ENCODE assay signal across 19 cellular contexts in genomic region chr1:26711777-26712176, GRCh38. TPM values are rescaled to one million over a fixed set of nuclear protein-coding genes. Genes with fewer than 3 reads are reported as not detected.
A peak's percentile ranks its signal among the peaks of the same experiment; 100 is the strongest.
DNase-seq lines count a peak whose midpoint lies in the region; ATAC-seq and TF ChIP-seq lines count a peak whose summit lies in the region.
"Had no signal": no experiment of that assay in that cellular context is flagged by ENCODE, and none has a peak within 500 bp of the region (broad histone marks: within the 10 kb centered on the region; RNA-seq: fewer than 3 reads in every experiment).

No MANE protein-coding gene starts in this region.

- DNase-seq in activated CD4-positive, alpha-beta T cell treated with anti-CD3 and anti-CD28 coated beads for 36 hours: no peak
- no peak for DNase-seq in activated CD4-positive, alpha-beta T cell treated with anti-CD3 and anti-CD28 coated beads for 4 hours
- DNase-seq in CD4-positive, alpha-beta T cell: no peak
- DNase-seq in chondrocyte (ENCODE audit: low spot score) (no peak), trophoblast cell (no peak), HK-2 (ENCODE audit: unreplicated experiment) (no peak)
- DNase-seq: 8988T, DMS79, HCEC 1CT, KBM-7, NCI-H1436 treated with DMSO at 0.1 percent for 48 hours, NCI-H2081, NCI-H2227 treated with DMSO at 0.1 percent for 48 hours, NCI-H526 treated with DMSO at 0.1 percent for 48 hours, PC-3 had no signal

- POLR2A ChIA-PET in activated CD4-positive, alpha-beta T cell treated with anti-CD3 and anti-CD28 coated beads for 36 hours (lab: Charles Lee): no interaction called here
- POLR2A ChIA-PET in CD4-positive, alpha-beta T cell (lab: Charles Lee): no interaction called here

- peaks cover 67% of the 10 kb centered on the region for H3K36me3 Mint-ChIP-seq in activated CD4-positive, alpha-beta T cell treated with anti-CD3 and anti-CD28 coated beads for 36 hours (ENCODE audit: low read depth)
- H3K36me3 Mint-ChIP-seq in CD4-positive, alpha-beta T cell (ENCODE audit: low read depth): peaks cover 78% of the 10 kb centered on the region
- H3K36me3 Mint-ChIP-seq in chondrocyte (ENCODE audit: low read depth): peaks cover 2% of the 10 kb centered on the region

- H2AFZ ChIP-seq in trophoblast cell (ENCODE audit: insufficient read depth, low read length, poor library complexity): no peak overlapping the region

- no peaks in the 10 kb centered on the region for H3K4me1 ChIP-seq in trophoblast cell (ENCODE audit: control insufficient read depth in 1 of 2, insufficient read depth in 2 of 2, low read length in 2 of 2)

- H3K27ac ChIP-seq in CD4-positive, alpha-beta T cell (ENCODE audit: low read depth, low read length): no peak overlapping the region
- H3K27ac ChIP-seq in trophoblast cell (ENCODE audit: low read depth, low read length): no peak overlapping the region
- H3K27ac ChIP-seq: HL-60 had no signal

- H3K27ac Mint-ChIP-seq in activated CD4-positive, alpha-beta T cell treated with anti-CD3 and anti-CD28 coated beads for 36 hours: peak overlapping the region; percentile 60
- peak overlapping the region; percentile 61 for H3K27ac Mint-ChIP-seq in CD4-positive, alpha-beta T cell
- H3K27ac Mint-ChIP-seq in chondrocyte (ENCODE audit: unreplicated experiment): peak overlapping the region; percentile 32

- H3K27me3 Mint-ChIP-seq in activated CD4-positive, alpha-beta T cell treated with anti-CD3 and anti-CD28 coated beads for 36 hours: no peaks in the 10 kb centered on the region
- H3K27me3 Mint-ChIP-seq in CD4-positive, alpha-beta T cell: no peaks in the 10 kb centered on the region
- H3K27me3 Mint-ChIP-seq in chondrocyte (ENCODE audit: low read depth): no peaks in the 10 kb centered on the region

- peaks cover 79% of the 10 kb centered on the region for H3K4me1 Mint-ChIP-seq in activated CD4-positive, alpha-beta T cell treated with anti-CD3 and anti-CD28 coated beads for 36 hours
- H3K4me1 Mint-ChIP-seq in CD4-positive, alpha-beta T cell (ENCODE audit: low read depth): peaks cover 82% of the 10 kb centered on the region
- H3K4me1 Mint-ChIP-seq in chondrocyte (ENCODE audit: low read depth): peaks cover 55% of the 10 kb centered on the region

- H2BK120ac ChIP-seq in trophoblast cell (ENCODE audit: insufficient read depth, low read length, poor library complexity): no peak overlapping the region

- H3K9ac ChIP-seq in trophoblast cell (ENCODE audit: low read length): no peak overlapping the region

- H3K23ac ChIP-seq in trophoblast cell (ENCODE audit: low read length): no peak overlapping the region

- H3K27me3 ChIP-seq in CD4-positive, alpha-beta T cell (ENCODE audit: control insufficient read depth, insufficient read depth, low read length): no peaks in the 10 kb centered on the region
- no peaks in the 10 kb centered on the region for H3K27me3 ChIP-seq in trophoblast cell (ENCODE audit: insufficient read depth, low read length)

- H4K91ac ChIP-seq in trophoblast cell (ENCODE audit: low read depth, low read length): no peak overlapping the region

- H3K9me3 ChIP-seq in CD4-positive, alpha-beta T cell (ENCODE audit: control insufficient read depth, low read length): no peaks in the 10 kb centered on the region
- H3K9me3 ChIP-seq in trophoblast cell (ENCODE audit: insufficient read depth, low read depth, low read length): no peaks in the 10 kb centered on the region

- peaks cover 11 to 22% of the 10 kb centered on the region in 2 experiments for H3K36me3 ChIP-seq in trophoblast cell (ENCODE audit: control insufficient read depth in 1 of 2, insufficient read depth in 2 of 2, low read length in 2 of 2)

- ATAC-seq in activated CD4-positive, alpha-beta T cell treated with anti-CD3 and anti-CD28 coated beads for 36 hours: no peak
- ATAC-seq in CD4-positive, alpha-beta T cell (ENCODE audit: poor library complexity): no peak
- no peak for ATAC-seq in HG03039 (IDR thresholded peaks at IDR 0.05; ENCODE audit: unreplicated experiment)
- no peak for ATAC-seq in GM19035 (IDR thresholded peaks at IDR 0.05; ENCODE audit: unreplicated experiment)
- ATAC-seq: GM12878, PC-3 had no signal

- CTCF ChIA-PET in activated CD4-positive, alpha-beta T cell treated with anti-CD3 and anti-CD28 coated beads for 36 hours (lab: Charles Lee): interaction anchor here (1.2 kb wide), 1 partner anchor 8 kb away, joined by 4 read pairs; no protein-coding TSS in a partner anchor
- CTCF ChIA-PET in CD4-positive, alpha-beta T cell (lab: Charles Lee): no interaction called here

- H3K18ac ChIP-seq in trophoblast cell (ENCODE audit: low read length): no peak overlapping the region

- no peak for TF ChIP-seq CTCF in CD4-positive, alpha-beta T cell (IDR thresholded peaks at IDR 0.05)
- no peak for TF ChIP-seq CTCF in chondrocyte (IDR thresholded peaks at IDR 0.05)

- H3K79me1 ChIP-seq in trophoblast cell (ENCODE audit: low read length): no peaks in the 10 kb centered on the region

- no peaks in the 10 kb centered on the region for H3K9me3 Mint-ChIP-seq in activated CD4-positive, alpha-beta T cell treated with anti-CD3 and anti-CD28 coated beads for 36 hours (ENCODE audit: low read depth)
- no peaks in the 10 kb centered on the region for H3K9me3 Mint-ChIP-seq in CD4-positive, alpha-beta T cell
- H3K9me3 Mint-ChIP-seq in chondrocyte (ENCODE audit: low read depth): no peaks in the 10 kb centered on the region

- no peak overlapping the region for H4K8ac ChIP-seq in trophoblast cell (ENCODE audit: low read depth, low read length)

- intact Hi-C loops in activated CD4-positive, alpha-beta T cell treated with anti-CD3 and anti-CD28 coated beads for 36 hours (cut with DNase I, micrococcal nuclease): no loop called here
- intact Hi-C loops in CD4-positive, alpha-beta T cell (cut with DNase I, micrococcal nuclease): no loop called here

- H3K4me3 ChIP-seq in trophoblast cell (ENCODE audit: low read depth, low read length): no peak overlapping the region
- H3K4me3 ChIP-seq: GM12878 had no signal

- H3K79me2 ChIP-seq in trophoblast cell (ENCODE audit: control insufficient read depth, insufficient read depth, low read length, poor library complexity): peaks cover 42% of the 10 kb centered on the region

- no peak overlapping the region for H4K12ac ChIP-seq in trophoblast cell (ENCODE audit: low read depth, low read length)

- no peak overlapping the region for H2BK5ac ChIP-seq in trophoblast cell (ENCODE audit: low read depth, low read length, poor library complexity)

- no peak overlapping the region for H2BK12ac ChIP-seq in trophoblast cell (ENCODE audit: low read length)

- no peak overlapping the region for H2AK5ac ChIP-seq in trophoblast cell (ENCODE audit: low read length)

- no CpG with 5 or more reads among the region's 5 CpGs for WGBS in trophoblast cell (ENCODE audit: extremely low coverage, insufficient coverage, insufficient read length)

- H3K4ac ChIP-seq in trophoblast cell (ENCODE audit: low read depth, low read length): peak overlapping the region; percentile 95

- H3K4me3 Mint-ChIP-seq in activated CD4-positive, alpha-beta T cell treated with anti-CD3 and anti-CD28 coated beads for 36 hours: no peak overlapping the region
- H3K4me3 Mint-ChIP-seq in CD4-positive, alpha-beta T cell: no peak overlapping the region
- no peak overlapping the region for H3K4me3 Mint-ChIP-seq in chondrocyte (ENCODE audit: unreplicated experiment)

- H3K4me2 ChIP-seq in trophoblast cell (ENCODE audit: low read length): no peak overlapping the region

- H3K14ac ChIP-seq in trophoblast cell (ENCODE audit: low read length): no peak overlapping the region

RNA-seq across cellular contexts. Expression of gene ARID1A, which starts 16.0 kb away (rescaled TPM):
- total RNA-seq in activated CD4-positive, alpha-beta T cell treated with anti-CD3 and anti-CD28 coated beads for 36 hours: 100 to 1,000 TPM in 1 of 2 experiments, 10 to 100 TPM in 1; 73.1 to 112 TPM
- 100 to 1,000 TPM; 102 to 103 TPM for total RNA-seq in CD4-positive, alpha-beta T cell
- 56.1 to 59.5 TPM (median 57.2 TPM) in 3 replicates for total RNA-seq in chondrocyte
- polyA plus RNA-seq in trophoblast cell (2013): 84.0 and 87.9 TPM in 2 replicates
